ENCODE assay signal across 12 cellular contexts in genomic region chr19:16248380-16249023, GRCh38.
"Had no signal": no experiment of that assay in that cellular context is flagged by ENCODE, and none has a peak within 500 bp of the region (broad histone marks: within the 10 kb centered on the region; RNA-seq: fewer than 3 reads in every experiment).

No MANE protein-coding gene starts in this region.

- H3K9me3 ChIP-seq: esophagus squamous epithelium, left lung, lower lobe of right lung, ovary, psoas muscle, suprapubic skin, transverse colon, upper lobe of right lung, uterus had no signal

- H3K4me3 Mint-ChIP-seq: stimulated activated naive CD8-positive, alpha-beta T cell treated with anti-CD3 and anti-CD28 coated beads, Interleukin-15, amount 100 ng/mL, for 72 hours had no signal

- H3K27ac ChIP-seq: coronary artery, left lung, lower lobe of right lung, psoas muscle, suprapubic skin, transverse colon, upper lobe of right lung had no signal

- H3K4me3 ChIP-seq: coronary artery, esophagus squamous epithelium, left lung, lower lobe of right lung, ovary, psoas muscle, suprapubic skin, transverse colon, upper lobe of right lung, uterus had no signal

- H3K4me1 ChIP-seq: psoas muscle, uterus had no signal

- H3K27ac Mint-ChIP-seq: stimulated activated naive CD8-positive, alpha-beta T cell treated with anti-CD3 and anti-CD28 coated beads, Interleukin-15, amount 100 ng/mL, for 72 hours had no signal

- H3K36me3 ChIP-seq: esophagus squamous epithelium, left lung, lower lobe of right lung, ovary, suprapubic skin, transverse colon, upper lobe of right lung, uterus had no signal

- H3K36me3 Mint-ChIP-seq: natural killer cell had no signal

- H3K9me3 Mint-ChIP-seq: natural killer cell; stimulated activated naive CD8-positive, alpha-beta T cell treated with anti-CD3 and anti-CD28 coated beads, Interleukin-15, amount 100 ng/mL, for 72 hours had no signal

- H3K27me3 ChIP-seq: esophagus squamous epithelium, left lung, ovary, suprapubic skin, upper lobe of right lung, uterus had no signal
